In genomic region chr1:24415910-24416665, GRCh38 we compare ENCODE assay signal across 8 cellular contexts. TPM values are rescaled to one million over a fixed set of nuclear protein-coding genes. Genes with fewer than 3 reads are reported as not detected.
DNase-seq lines count a peak whose midpoint lies in the region; ATAC-seq and TF ChIP-seq lines count a peak whose summit lies in the region.

No MANE protein-coding gene starts in this region.

- peak; percentile 6 for ATAC-seq in HG02840 (IDR thresholded peaks at IDR 0.05; ENCODE audit: low FRiP score, unreplicated experiment)

- no peak overlapping the region for H3K9ac ChIP-seq in neural progenitor cell

- peak overlapping the region; percentile 83 for H2AFZ ChIP-seq in neural progenitor cell (replicated peaks)

- peak overlapping the region; percentile 92 for H3K4me3 Mint-ChIP-seq in T-helper 1 cell treated with Interleukin-12 subunit alpha and Interleukin-12 subunit beta and Interleukin-4 antibody, amounts not matched to agents 30 μg/mL and 1 μg/mL, for 36 hours
- peak overlapping the region; percentile 96 for H3K4me3 Mint-ChIP-seq in neural progenitor cell

- H3K27ac Mint-ChIP-seq in T-helper 1 cell treated with Interleukin-12 subunit alpha and Interleukin-12 subunit beta and Interleukin-4 antibody, amounts not matched to agents 30 μg/mL and 1 μg/mL, for 36 hours: peak overlapping the region; percentile 74
- H3K27ac Mint-ChIP-seq in neural progenitor cell: no peak overlapping the region

- peaks cover 0 to 10% of the 10 kb centered on the region in 2 donors for H3K4me1 ChIP-seq in esophagus (ENCODE audit: control insufficient read depth in 2 of 2, insufficient read depth in 2 of 2, low read length in 1 of 2)
- peaks cover 4% of the 10 kb centered on the region for H3K4me1 ChIP-seq in neural progenitor cell

- peaks cover 54% of the 10 kb centered on the region for H3K4me1 Mint-ChIP-seq in T-helper 1 cell treated with Interleukin-12 subunit alpha and Interleukin-12 subunit beta and Interleukin-4 antibody, amounts not matched to agents 30 μg/mL and 1 μg/mL, for 36 hours (ENCODE audit: low read depth)
- peaks cover 25% of the 10 kb centered on the region for H3K4me1 Mint-ChIP-seq in neural progenitor cell

- H3K27ac ChIP-seq in esophagus (ENCODE audit: low read depth in 2 of 2, low read length in 1 of 2) (peak overlapping the region; percentile 82 to 90), neural progenitor cell (no peak overlapping the region)

- H3K4me2 ChIP-seq in neural progenitor cell: peak overlapping the region; percentile 92

- H3K4me3 ChIP-seq in esophagus (ENCODE audit: low read depth in 1 of 2, low read length in 2 of 2): peak overlapping the region; percentile 64 to 87
- H3K4me3 ChIP-seq in neural progenitor cell: peak overlapping the region; percentile 76

- H3K79me2 ChIP-seq in neural progenitor cell (ENCODE audit: low read depth): peaks cover 9% of the 10 kb centered on the region

- no peaks in the 10 kb centered on the region for H3K27me3 Mint-ChIP-seq in T-helper 1 cell treated with Interleukin-12 subunit alpha and Interleukin-12 subunit beta and Interleukin-4 antibody, amounts not matched to agents 30 μg/mL and 1 μg/mL, for 36 hours (ENCODE audit: low read depth)
- H3K27me3 Mint-ChIP-seq in neural progenitor cell (ENCODE audit: insufficient read depth, low read depth): peaks cover 5% of the 10 kb centered on the region

- peaks cover 11% of the 10 kb centered on the region for H3F3A ChIP-seq in neural progenitor cell (ENCODE audit: low read depth)

- H3K36me3 Mint-ChIP-seq in T-helper 1 cell treated with Interleukin-12 subunit alpha and Interleukin-12 subunit beta and Interleukin-4 antibody, amounts not matched to agents 30 μg/mL and 1 μg/mL, for 36 hours (ENCODE audit: low read depth): peaks cover 22% of the 10 kb centered on the region
- H3K36me3 Mint-ChIP-seq in neural progenitor cell: no peaks in the 10 kb centered on the region

- no peaks in the 10 kb centered on the region for H3K9me3 ChIP-seq in esophagus (ENCODE audit: control insufficient read depth in 2 of 2, insufficient read depth in 1 of 2, low read depth in 1 of 2, low read length in 1 of 2)
- no peaks in the 10 kb centered on the region for H3K9me3 ChIP-seq in neural progenitor cell (ENCODE audit: low read depth)

- H3K9me3 Mint-ChIP-seq in T-helper 1 cell treated with Interleukin-12 subunit alpha and Interleukin-12 subunit beta and Interleukin-4 antibody, amounts not matched to agents 30 μg/mL and 1 μg/mL, for 36 hours: no peaks in the 10 kb centered on the region
- no peaks in the 10 kb centered on the region for H3K9me3 Mint-ChIP-seq in neural progenitor cell

- TF ChIP-seq CTCF in neural progenitor cell (IDR thresholded peaks at IDR 0.05): no peak

- no peaks in the 10 kb centered on the region for H3K36me3 ChIP-seq in esophagus (ENCODE audit: control insufficient read depth in 2 of 2, insufficient read depth in 2 of 2, low read length in 1 of 2)
- no peaks in the 10 kb centered on the region for H3K36me3 ChIP-seq in neural progenitor cell

- DNase-seq in T-helper 1 cell (no peak), SW480 (ENCODE audit: low spot score) (peak; percentile 26), neural progenitor cell (ENCODE audit: low spot score) (peak; percentile 24), pons (ENCODE audit: low spot score) (no peak), SK-N-DZ (ENCODE audit: low spot score) (no peak)

- H4K20me1 ChIP-seq in neural progenitor cell (ENCODE audit: low read depth): no peaks in the 10 kb centered on the region

- 2 to 4% methylated on average over 35 of the region's 35 CpGs for WGBS in esophagus, 2 donors

- no peaks in the 10 kb centered on the region for H3K27me3 ChIP-seq in esophagus (ENCODE audit: control insufficient read depth in 1 of 2, insufficient read depth in 2 of 2, low read length in 2 of 2)
- no peaks in the 10 kb centered on the region for H3K27me3 ChIP-seq in neural progenitor cell

RNA-seq across cellular contexts. Expression of gene NIPAL3, which starts 0.5 kb away (rescaled TPM):
- 10 to 100 TPM; 10.3 to 11.3 TPM for polyA plus RNA-seq in esophagus
- total RNA-seq in neural progenitor cell (ENCODE audit: low replicate concordance): 6.9 and 12.1 TPM in 2 replicates
- polyA plus RNA-seq in SK-N-DZ (2014; cell fraction: cytosol; rRNA removed): 11.7 and 12.2 TPM in 2 replicates
- polyA plus RNA-seq in SK-N-DZ (2014; cell fraction: nucleus; rRNA removed): 4.4 and 5.4 TPM in 2 replicates

RNA-seq across cellular contexts. Expression of gene STPG1, which starts 2.5 kb away (rescaled TPM):
- polyA plus RNA-seq in esophagus: 1 to 10 TPM; 4.8 to 8.8 TPM
- total RNA-seq in neural progenitor cell (ENCODE audit: low replicate concordance): 12.7 and 15.9 TPM in 2 replicates
- 3.5 and 4.0 TPM in 2 replicates for polyA plus RNA-seq in SK-N-DZ (2014; cell fraction: cytosol; rRNA removed)
- polyA plus RNA-seq in SK-N-DZ (2014; cell fraction: nucleus; rRNA removed): 0.99 and 2.4 TPM in 2 replicates

Comparison
In these comparisons a context has a peak if more than half of its experiments do, and no peak if none do; other contexts are left out.
1. DNase-seq: peak in SW480 (single experiment) and neural progenitor cell (single experiment); none in T-helper 1 cell (0 of 5), pons (single experiment) and SK-N-DZ (single experiment).